In the genomic region with DNA sequence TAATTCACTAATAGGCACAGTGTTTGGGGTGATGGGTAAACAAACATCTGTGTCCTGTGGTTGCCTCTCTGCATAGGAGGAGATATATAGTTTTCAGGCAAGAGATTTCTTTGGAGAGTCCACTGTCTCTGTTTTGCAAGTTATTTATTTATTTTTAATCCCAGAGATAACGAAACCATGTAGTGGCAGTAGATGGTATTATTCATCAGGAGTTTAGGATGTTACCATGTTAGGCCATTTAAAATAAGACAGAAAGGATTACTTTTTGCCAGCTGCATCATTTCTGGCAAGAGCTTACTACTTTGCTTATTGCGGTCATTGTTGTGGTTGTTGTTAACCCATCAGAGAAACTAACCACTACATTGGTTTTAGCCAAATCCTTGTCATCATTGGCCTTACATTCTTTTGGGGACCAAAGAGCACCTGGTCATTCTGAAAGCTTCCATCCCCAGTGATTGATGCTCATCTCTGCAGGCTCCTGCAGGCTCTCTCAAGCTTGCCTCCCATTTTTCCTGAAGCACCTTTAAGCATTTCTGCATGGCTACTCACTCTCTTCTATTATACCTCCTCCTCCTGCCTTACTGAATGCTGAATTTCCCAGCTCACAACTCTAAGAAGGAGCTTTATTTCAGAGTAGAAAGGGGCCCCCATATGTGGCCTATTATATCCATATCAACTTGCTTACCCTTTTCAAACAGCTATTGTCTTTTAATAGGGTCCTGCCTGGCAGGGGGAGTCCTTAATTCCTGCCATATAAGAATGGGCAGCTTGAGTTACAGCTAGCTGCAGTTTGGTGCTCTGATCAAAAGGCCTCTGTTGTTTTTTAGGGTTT, we compare ENCODE assay signal across 17 cellular contexts.
DNase-seq lines count a peak whose midpoint lies in the region; TF ChIP-seq lines count a peak whose summit lies in the region.
"Had no signal": no experiment of that assay in that cellular context is flagged by ENCODE, and none has a peak within 500 bp of the region (broad histone marks: within the 10 kb centered on the region; RNA-seq: fewer than 3 reads in every experiment).

No MANE protein-coding gene starts in this region.

- no peak overlapping the region for H3K4me3 Mint-ChIP-seq in immature natural killer cell
- H3K4me3 Mint-ChIP-seq: activated T-cell treated with anti-CD3 and anti-CD28 coated beads, Interleukin-2, amount 50 U/mL, for 72 hours had no signal

- H2AFZ ChIP-seq in Karpas-422 (ENCODE audit: low read length) = no peak overlapping the region

- no peak overlapping the region for H3K27ac Mint-ChIP-seq in immature natural killer cell
- H3K27ac Mint-ChIP-seq: activated T-cell treated with anti-CD3 and anti-CD28 coated beads, Interleukin-2, amount 50 U/mL, for 72 hours had no signal

- H3K9me3 ChIP-seq in Karpas-422 (ENCODE audit: low read length) = no peaks in the 10 kb centered on the region
- H3K9me3 ChIP-seq: ovary, spleen had no signal

- no peak for TF ChIP-seq CTCF in cardiac fibroblast (IDR thresholded peaks at IDR 0.05; ENCODE audit: low read depth, low read length)

- H3K4me2 ChIP-seq in Karpas-422 (ENCODE audit: low read depth, low read length, poor library complexity, severe bottlenecking) = no peak overlapping the region

- H3K27me3 Mint-ChIP-seq in immature natural killer cell (ENCODE audit: low read depth in 3 of 3) = peaks cover 0 to 2% (median 0%) of the 10 kb centered on the region in 3 donors

- H3K9ac ChIP-seq in Karpas-422 (ENCODE audit: low read length) = no peak overlapping the region

- H4K20me1 ChIP-seq in Karpas-422 (ENCODE audit: insufficient read depth, low read depth, low read length) = no peaks in the 10 kb centered on the region

- H3K4me3 ChIP-seq in Karpas-422 (ENCODE audit: low read length) (no peak overlapping the region), cardiac fibroblast (replicated peaks in 1 of 2; ENCODE audit: low read depth in 2 of 2, low read length in 2 of 2) (no peak overlapping the region)
- H3K4me3 ChIP-seq: ovary, spleen had no signal

- no peaks in the 10 kb centered on the region for H3K36me3 Mint-ChIP-seq in immature natural killer cell

- H3K4me1 Mint-ChIP-seq in immature natural killer cell = no peaks in the 10 kb centered on the region

- H3K36me3 ChIP-seq in Karpas-422 (ENCODE audit: insufficient read depth, low read length) = no peaks in the 10 kb centered on the region
- H3K36me3 ChIP-seq: ovary, spleen had no signal

- H3K9me2 ChIP-seq in Karpas-422 (replicated peaks; ENCODE audit: insufficient read depth, low read length) = no peaks in the 10 kb centered on the region

- peaks cover 15% of the 10 kb centered on the region for H3K4me1 ChIP-seq in Karpas-422 (ENCODE audit: low read length)
- H3K4me1 ChIP-seq: spleen had no signal

- H3K9me3 Mint-ChIP-seq in immature natural killer cell = no peaks in the 10 kb centered on the region
- H3K9me3 Mint-ChIP-seq: activated T-cell treated with anti-CD3 and anti-CD28 coated beads, Interleukin-2, amount 50 U/mL, for 72 hours had no signal

- DNase-seq in DMS153 treated with DMSO at 0.1 percent for 48 hours (lab: John Stamatoyannopoulos, UW; ENCODE audit: unreplicated experiment) (peak; percentile 10), DMS153 (lab: John Stamatoyannopoulos, UW) (no peak), Karpas-422 (no peak), cardiac fibroblast (ENCODE audit: low read depth in 2 of 2) (peak; percentile 17 to 32), retina (peak; percentile 22), islet precursor cell (no peak), GM03348 (ENCODE audit: low spot score) (no peak), immature natural killer cell (no peak)
- DNase-seq: activated CD4-positive, alpha-beta T cell treated with anti-CD3 and anti-CD28 coated beads, Interleukin-2, amount 50 U/mL, for 4 hours; activated T-cell treated with anti-CD3 and anti-CD28 coated beads, Interleukin-2, amount 50 U/mL, for 72 hours; MM.1S; NCI-H446; ovary; PC-3; spleen had no signal

- no peaks in the 10 kb centered on the region for H3K27me3 ChIP-seq in Karpas-422 (ENCODE audit: low read length)
- H3K27me3 ChIP-seq: ovary, spleen had no signal

- H3K79me2 ChIP-seq in Karpas-422 (ENCODE audit: low read length) = peaks cover 13% of the 10 kb centered on the region

- peak overlapping the region; percentile 28 for H3K27ac ChIP-seq in Karpas-422 (ENCODE audit: low read length)
- H3K27ac ChIP-seq: 22Rv1, C4-2B, ovary, spleen had no signal

Comparison
In these comparisons a context has a peak if more than half of its experiments do, and no peak if none do; other contexts are left out.
1. DNase-seq: peak in DMS153 treated with DMSO at 0.1 percent for 48 hours (single experiment), cardiac fibroblast (2 of 2) and retina (single experiment); none in DMS153 (single experiment), Karpas-422 (single experiment), islet precursor cell (single experiment), GM03348 (single experiment) and immature natural killer cell (0 of 3).